ENCODE assay signal across 9 cellular contexts in genomic region chr2:121595012-121595891, GRCh38. TPM values are rescaled to one million over a fixed set of nuclear protein-coding genes. Genes with fewer than 3 reads are reported as not detected.
DNase-seq lines count a peak whose midpoint lies in the region; ATAC-seq and TF ChIP-seq lines count a peak whose summit lies in the region.
"Had no signal": no experiment of that assay in that cellular context is flagged by ENCODE, and none has a peak within 500 bp of the region (broad histone marks: within the 10 kb centered on the region; RNA-seq: fewer than 3 reads in every experiment).

No MANE protein-coding gene starts in this region.

- no peaks in the 10 kb centered on the region for H3K9me3 ChIP-seq in heart right ventricle
- H3K9me3 ChIP-seq in stomach: no peaks in the 10 kb centered on the region
- H3K9me3 ChIP-seq: esophagus squamous epithelium had no signal

- no peaks in the 10 kb centered on the region for H3K9me3 Mint-ChIP-seq in immature natural killer cell

- H3K36me3 ChIP-seq in heart right ventricle: peaks cover 0 to 6% (median 0%) of the 10 kb centered on the region in 9 donors
- peaks cover 0 to 4% (median 0%) of the 10 kb centered on the region in 4 donors for H3K36me3 ChIP-seq in stomach
- H3K36me3 ChIP-seq: esophagus squamous epithelium had no signal

- H3K4me1 Mint-ChIP-seq in immature natural killer cell: peaks cover 49 to 68% of the 10 kb centered on the region in 2 donors

- no peak for TF ChIP-seq EP300 in stomach (IDR thresholded peaks at IDR 0.05)

- TF ChIP-seq CTCF in heart right ventricle (IDR thresholded peaks at IDR 0.05) (no peak), stomach (IDR thresholded peaks at IDR 0.05) (no peak)

- WGBS in heart right ventricle, 2 donors: 58 to 62% methylated on average over 6 of the region's 6 CpGs
- 35 to 55% (median 54%) methylated on average over 6 of the region's 6 CpGs for WGBS in stomach, 5 donors

- TF ChIP-seq POLR2A in stomach (IDR thresholded peaks at IDR 0.05): no peak

- no peaks in the 10 kb centered on the region for H3K27me3 ChIP-seq in heart right ventricle
- no peaks in the 10 kb centered on the region for H3K27me3 ChIP-seq in stomach
- H3K27me3 ChIP-seq: esophagus squamous epithelium had no signal

- intact Hi-C loops in heart right ventricle (cut with DNase I): loop anchor here in 8 of 10 donors (5.0 to 10.0 kb wide), 8 partner anchors 47 to 122 kb away; partner anchors contain the start of genes CLASP1 (in 4 of the 8) and RNU4ATAC (in 4 of the 8)
- intact Hi-C loops in cardiac septum (cut with DNase I): no loop called here
- intact Hi-C loops in stomach (cut with DNase I; ENCODE audit: low total_unique reads): no loop called here

- H3K27ac ChIP-seq in heart right ventricle (peak overlapping the region in 9 of 10 donors; percentile 6 to 85 (median 65)), stomach (peak overlapping the region in 4 of 5 donors; percentile 45 to 68 (median 64))

- H3K4me1 ChIP-seq in heart right ventricle: peaks cover 2 to 52% (median 35%) of the 10 kb centered on the region in 9 donors
- H3K4me1 ChIP-seq in stomach: peaks cover 19 to 43% (median 30%) of the 10 kb centered on the region in 4 donors

- no peak for DNase-seq in heart right ventricle
- no peak for DNase-seq in cardiac septum (ENCODE audit: low spot score)
- peak; percentile 43 for DNase-seq in NCI-H774 (lab: John Stamatoyannopoulos, UW)
- DNase-seq in immature natural killer cell: no peak
- DNase-seq in stomach: no peak
- DNase-seq in HuH-7.5 (ENCODE audit: low spot score): no peak
- DNase-seq in middle frontal gyrus (ENCODE audit: extremely low spot score, low spot score): no peak
- DNase-seq in iPS-NIHi11 (ENCODE audit: low spot score): no peak
- DNase-seq: esophagus squamous epithelium had no signal

- H3K4me3 Mint-ChIP-seq in immature natural killer cell: peak overlapping the region in 4 of 5 donors; percentile 3 to 80 (median 40)

- H3K27ac Mint-ChIP-seq in immature natural killer cell: peak overlapping the region; percentile 69 to 91 (median 83)

- ATAC-seq in heart right ventricle: peak in 1 of 8 donors; percentile 12

- H3K4me3 ChIP-seq in heart right ventricle: no peak overlapping the region
- H3K4me3 ChIP-seq in stomach: no peak overlapping the region

- peaks cover 0 to 2% (median 2%) of the 10 kb centered on the region in 3 donors for H3K27me3 Mint-ChIP-seq in immature natural killer cell (ENCODE audit: low read depth in 3 of 3)

- no peaks in the 10 kb centered on the region for H3K36me3 Mint-ChIP-seq in immature natural killer cell

RNA-seq across cellular contexts. Expression of gene CLASP1, which starts 54.0 kb away (rescaled TPM):
- total RNA-seq in heart right ventricle (10 to 100 TPM; 52.9 to 90.6 (median 76.4) TPM), cardiac septum (66.1 TPM), stomach (100 to 1,000 TPM in 2 of 5 donors, 10 to 100 TPM in 2, 1 to 10 TPM in 1; 8.1 to 188 (median 37.8) TPM)
- polyA plus RNA-seq in heart right ventricle (10 to 100 TPM; 10.1 to 16.5 TPM), immature natural killer cell (10 to 100 TPM in 2 of 3 donors, 1 to 10 TPM in 1; 7.4 to 46.8 (median 22.0) TPM), stomach (10 to 100 TPM in 1 of 3 donors, 1 to 10 TPM in 2; 5.7 to 13.0 (median 6.4) TPM)

Comparison
In these comparisons a context has a peak if more than half of its experiments do, and no peak if none do; other contexts are left out.
1. intact Hi-C loops: an anchor here in heart right ventricle (5.0 to 10.0 kb wide); none called in cardiac septum and stomach.